ENCODE assay signal across 18 cellular contexts in the genomic region with DNA sequence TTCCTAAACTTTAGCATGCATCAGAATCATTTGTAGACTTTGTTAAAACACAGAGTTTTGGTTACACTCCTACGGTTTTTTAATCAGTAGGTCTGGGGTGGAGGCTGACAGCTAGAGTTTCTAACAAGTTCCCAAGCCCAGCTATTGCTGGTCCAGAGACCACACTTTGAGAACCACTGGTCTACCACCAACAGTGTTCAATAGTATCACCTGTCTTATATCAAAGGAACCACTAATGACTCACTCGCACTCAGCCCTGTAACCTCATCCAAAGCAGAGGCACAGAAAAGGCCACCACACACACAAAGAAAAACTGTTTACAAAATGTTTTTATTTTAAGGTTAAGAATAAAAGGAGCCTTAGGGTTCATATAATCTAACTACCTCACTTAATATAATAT.
DNase-seq lines count a peak whose midpoint lies in the region; ATAC-seq, FAIRE-seq and TF ChIP-seq lines count a peak whose summit lies in the region.
"Had no signal": no experiment of that assay in that cellular context is flagged by ENCODE, and none has a peak within 500 bp of the region (broad histone marks: within the 10 kb centered on the region; RNA-seq: fewer than 3 reads in every experiment).

No MANE protein-coding gene starts in this region.

- no peaks in the 10 kb centered on the region for H3K27me3 ChIP-seq in GM12878 (replicated peaks in 1 of 2; ENCODE audit: control insufficient read depth in 2 of 2, insufficient read depth in 2 of 2, low read length in 1 of 2)
- H3K27me3 ChIP-seq: body of pancreas, tibial artery had no signal

- no peaks in the 10 kb centered on the region for H3K27me3 Mint-ChIP-seq in T-cell

- H3K79me2 ChIP-seq in GM12878 (ENCODE audit: control insufficient read depth, insufficient read depth, low read length) = no peaks in the 10 kb centered on the region

- no peak for TF ChIP-seq RAD21 in GM12878 (IDR thresholded peaks at IDR 0.05; ENCODE audit: insufficient read depth, low read depth, low read length)

- TF ChIP-seq CTCF in GM12878 (IDR thresholded peaks at IDR 0.05 in 2 of 3, conservative IDR thresholded peaks at IDR 0.05 in 1 of 3; ENCODE audit: control insufficient read depth in 2 of 3, extremely low read depth in 1 of 3, insufficient read depth in 1 of 3, low read depth in 3 of 3, low read length in 3 of 3) = no peak

- SMC1A ChIA-PET in GM12878 (lab: Charles Lee; ENCODE audit: uncharacterized antibody, unreplicated experiment) = interaction anchor here (0.5 to 1.3 kb wide), 2 partner anchors 11 to 107 kb away, joined by 3 read pairs; no protein-coding TSS in a partner anchor

- H3K27ac Mint-ChIP-seq in T-cell = no peak overlapping the region
- H3K27ac Mint-ChIP-seq: mesothelial cell of epicardium had no signal

- DNase-seq in stimulated activated CD4-positive, alpha-beta T cell treated with anti-CD3 and anti-CD28 coated beads, Interleukin-4, amount 100 ng/mL, for 24 hours = peak; percentile 15
- no peak for DNase-seq in stimulated activated CD4-positive, alpha-beta T cell treated with anti-CD3 and anti-CD28 coated beads, Interleukin-12 subunit alpha, Interleukin-12 subunit beta, amount 100 ng/mL, for 4 hours
- DNase-seq in T-cell (no peak), GM12878 (ENCODE audit: low read depth, low spot score) (no peak), dermis blood vessel endothelial cell (no peak), NCI-H2227 treated with DMSO at 0.1 percent for 48 hours (lab: John Stamatoyannopoulos, UW) (no peak)
- DNase-seq: body of pancreas, cortex of kidney, left colon, MV-4-11, NCI-H1930, right cardiac atrium, SIG-M5, tibial artery had no signal

- in situ Hi-C loops in GM12878 (cut with MboI) = no loop called here

- intact Hi-C loops in GM12878 (cut with micrococcal nuclease; ENCODE audit: unreplicated experiment) = no loop called here

- peak in 1 of 2 experiments; percentile 45; a peak in 1 of 4 replicates for TF ChIP-seq EP300 in GM12878 (IDR thresholded peaks at IDR 0.05; ENCODE audit: borderline replicate concordance in 1 of 2, control insufficient read depth in 1 of 2, low read depth in 2 of 2, low read length in 2 of 2)

- H3K4me3 Mint-ChIP-seq in T-cell = no peak overlapping the region
- H3K4me3 Mint-ChIP-seq: mesothelial cell of epicardium had no signal

- peaks cover 21% of the 10 kb centered on the region for H3K36me3 Mint-ChIP-seq in T-cell
- H3K36me3 Mint-ChIP-seq: mesothelial cell of epicardium had no signal

- H2AFZ ChIP-seq in GM12878 (ENCODE audit: control insufficient read depth, low read depth, low read length) = no peak overlapping the region

- no peaks in the 10 kb centered on the region; the same call in 1 of the 2 replicates for H3K4me1 ChIP-seq in GM12878 (ENCODE audit: control insufficient read depth, insufficient read depth, low read length)
- H3K4me1 ChIP-seq: body of pancreas had no signal

- POLR2A ChIA-PET in T-cell (lab: Charles Lee) = no interaction called here
- POLR2A ChIA-PET in GM12878 (lab: Charles Lee) = no interaction called here

- H4K20me1 ChIP-seq in GM12878 (ENCODE audit: control insufficient read depth, insufficient read depth) = no peaks in the 10 kb centered on the region

- FAIRE-seq in GM12878 (lab: Jason Lieb, UNC) = no peak
- FAIRE-seq: frontal cortex had no signal

- BruUV-seq in GM12878 (replicated peaks; lab: Mats Ljungman, UMichigan) = no TSS peak

- no peak overlapping the region for H3K9ac ChIP-seq in GM12878 (ENCODE audit: control insufficient read depth, insufficient read depth, low read length)

- H3K27ac ChIP-seq in GM12878 (ENCODE audit: control insufficient read depth, insufficient read depth) = no peak overlapping the region
- H3K27ac ChIP-seq: body of pancreas, epithelial cell of prostate, tibial artery had no signal

- no peak for TF ChIP-seq POLR2A in GM12878 (IDR thresholded peaks at IDR 0.05; ENCODE audit: low read depth, low read length)

- H3K4me3 ChIP-seq in GM12878 = no peak overlapping the region
- H3K4me3 ChIP-seq: body of pancreas, tibial artery had no signal

- ATAC-seq in T-cell (replicated peaks in 1 of 4) = peak; percentile 40 to 93 (median 53)
- peak; percentile 82 for ATAC-seq in GM12878
- no peak for ATAC-seq in GM21576 (IDR thresholded peaks at IDR 0.05; ENCODE audit: unreplicated experiment)
- ATAC-seq: body of pancreas, left colon, right cardiac atrium had no signal

- CTCF ChIA-PET in T-cell (lab: Charles Lee) = no interaction called here
- CTCF ChIA-PET in GM12878 (lab: Yijun Ruan, JAX) = interaction anchor here (0.6 to 0.7 kb wide), 2 partner anchors 8 to 907 kb away, joined by 3 read pairs; no protein-coding TSS in a partner anchor

- H3K4me2 ChIP-seq in GM12878 (ENCODE audit: control insufficient read depth, insufficient read depth) = no peak overlapping the region

- peaks cover 15 to 23% (median 16%) of the 10 kb centered on the region in 3 donors for H3K4me1 Mint-ChIP-seq in T-cell
- H3K4me1 Mint-ChIP-seq: mesothelial cell of epicardium had no signal

- no peaks in the 10 kb centered on the region; a peak in 1 of 4 replicates for H3K36me3 ChIP-seq in GM12878 (ENCODE audit: control insufficient read depth in 2 of 2, insufficient read depth in 2 of 2, low read length in 1 of 2)
- H3K36me3 ChIP-seq: tibial artery had no signal

- no peaks in the 10 kb centered on the region for H3K9me3 Mint-ChIP-seq in T-cell
- H3K9me3 Mint-ChIP-seq: mesothelial cell of epicardium had no signal

- RAD21 ChIA-PET in GM12878 (lab: Charles Lee; ENCODE audit: unreplicated experiment) = interaction anchor here (1.5 kb wide), 1 partner anchor 15 kb away, joined by 3 read pairs; no protein-coding TSS in a partner anchor

- WGBS in GM12878 (ENCODE audit: insufficient coverage, insufficient replicate concordance, low lambda C conversion rate, missing lambda C conversion rate) = 0% methylated on average over 2 of the region's 2 CpGs

- no peaks in the 10 kb centered on the region; the same call in 2 of the 3 replicates for H3K9me3 ChIP-seq in GM12878 (replicated peaks; ENCODE audit: control insufficient read depth, insufficient read depth, low read length)
- H3K9me3 ChIP-seq: body of pancreas, tibial artery had no signal

TF ChIP-seq in GM12878, 131 proteins besides CTCF, POLR2A, EP300 and RAD21 (continues in another document):
- TF ChIP-seq TBL1XR1 (IDR thresholded peaks at IDR 0.05; ENCODE audit: low read depth, low read length) = no peak
- TF ChIP-seq ZNF207 (IDR thresholded peaks at IDR 0.05; ENCODE audit: borderline replicate concordance) = no peak
- TF ChIP-seq POU2F2 (IDR thresholded peaks at IDR 0.05; ENCODE audit: borderline replicate concordance, low read depth, low read length) = 0 out of 3 replicates have a peak, but pooled peaks have one; percentile 19
- TF ChIP-seq, protein P1, sequence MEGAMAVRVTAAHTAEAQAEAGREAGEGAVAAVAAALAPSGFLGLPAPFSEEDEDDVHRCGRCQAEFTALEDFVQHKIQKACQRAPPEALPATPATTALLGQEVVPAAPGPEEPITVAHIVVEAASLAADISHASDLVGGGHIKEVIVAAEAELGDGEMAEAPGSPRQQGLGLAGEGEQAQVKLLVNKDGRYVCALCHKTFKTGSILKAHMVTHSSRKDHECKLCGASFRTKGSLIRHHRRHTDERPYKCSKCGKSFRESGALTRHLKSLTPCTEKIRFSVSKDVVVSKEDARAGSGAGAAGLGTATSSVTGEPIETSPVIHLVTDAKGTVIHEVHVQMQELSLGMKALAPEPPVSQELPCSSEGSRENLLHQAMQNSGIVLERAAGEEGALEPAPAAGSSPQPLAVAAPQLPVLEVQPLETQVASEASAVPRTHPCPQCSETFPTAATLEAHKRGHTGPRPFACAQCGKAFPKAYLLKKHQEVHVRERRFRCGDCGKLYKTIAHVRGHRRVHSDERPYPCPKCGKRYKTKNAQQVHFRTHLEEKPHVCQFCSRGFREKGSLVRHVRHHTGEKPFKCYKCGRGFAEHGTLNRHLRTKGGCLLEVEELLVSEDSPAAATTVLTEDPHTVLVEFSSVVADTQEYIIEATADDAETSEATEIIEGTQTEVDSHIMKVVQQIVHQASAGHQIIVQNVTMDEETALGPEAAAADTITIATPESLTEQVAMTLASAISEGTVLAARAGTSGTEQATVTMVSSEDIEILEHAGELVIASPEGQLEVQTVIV (IDR thresholded peaks at IDR 0.05; ENCODE audit: borderline replicate concordance, partially characterized antibody) = no peak
- no peak for TF ChIP-seq GATAD2B (conservative IDR thresholded peaks at IDR 0.05; ENCODE audit: low read depth)
- TF ChIP-seq, protein P2, sequence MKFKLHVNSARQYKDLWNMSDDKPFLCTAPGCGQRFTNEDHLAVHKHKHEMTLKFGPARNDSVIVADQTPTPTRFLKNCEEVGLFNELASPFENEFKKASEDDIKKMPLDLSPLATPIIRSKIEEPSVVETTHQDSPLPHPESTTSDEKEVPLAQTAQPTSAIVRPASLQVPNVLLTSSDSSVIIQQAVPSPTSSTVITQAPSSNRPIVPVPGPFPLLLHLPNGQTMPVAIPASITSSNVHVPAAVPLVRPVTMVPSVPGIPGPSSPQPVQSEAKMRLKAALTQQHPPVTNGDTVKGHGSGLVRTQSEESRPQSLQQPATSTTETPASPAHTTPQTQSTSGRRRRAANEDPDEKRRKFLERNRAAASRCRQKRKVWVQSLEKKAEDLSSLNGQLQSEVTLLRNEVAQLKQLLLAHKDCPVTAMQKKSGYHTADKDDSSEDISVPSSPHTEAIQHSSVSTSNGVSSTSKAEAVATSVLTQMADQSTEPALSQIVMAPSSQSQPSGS (IDR thresholded peaks at IDR 0.05; ENCODE audit: low read length) = 0 out of 2 replicates have a peak, but pooled peaks have one; percentile 17
- no peak for TF ChIP-seq POLR2AphosphoS2 (IDR thresholded peaks at IDR 0.05; ENCODE audit: low read depth, low read length)
- TF ChIP-seq, protein P3, sequence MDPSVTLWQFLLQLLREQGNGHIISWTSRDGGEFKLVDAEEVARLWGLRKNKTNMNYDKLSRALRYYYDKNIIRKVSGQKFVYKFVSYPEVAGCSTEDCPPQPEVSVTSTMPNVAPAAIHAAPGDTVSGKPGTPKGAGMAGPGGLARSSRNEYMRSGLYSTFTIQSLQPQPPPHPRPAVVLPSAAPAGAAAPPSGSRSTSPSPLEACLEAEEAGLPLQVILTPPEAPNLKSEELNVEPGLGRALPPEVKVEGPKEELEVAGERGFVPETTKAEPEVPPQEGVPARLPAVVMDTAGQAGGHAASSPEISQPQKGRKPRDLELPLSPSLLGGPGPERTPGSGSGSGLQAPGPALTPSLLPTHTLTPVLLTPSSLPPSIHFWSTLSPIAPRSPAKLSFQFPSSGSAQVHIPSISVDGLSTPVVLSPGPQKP (IDR thresholded peaks at IDR 0.05; ENCODE audit: low read depth, low read length) = no peak
- 0 out of 2 replicates have a peak, but pooled peaks have one; percentile 11 for TF ChIP-seq TCF12 (IDR thresholded peaks at IDR 0.05; ENCODE audit: low read depth, low read length)
